Comparison of ENCODE assay signal across 1 cellular context in the genomic region with DNA sequence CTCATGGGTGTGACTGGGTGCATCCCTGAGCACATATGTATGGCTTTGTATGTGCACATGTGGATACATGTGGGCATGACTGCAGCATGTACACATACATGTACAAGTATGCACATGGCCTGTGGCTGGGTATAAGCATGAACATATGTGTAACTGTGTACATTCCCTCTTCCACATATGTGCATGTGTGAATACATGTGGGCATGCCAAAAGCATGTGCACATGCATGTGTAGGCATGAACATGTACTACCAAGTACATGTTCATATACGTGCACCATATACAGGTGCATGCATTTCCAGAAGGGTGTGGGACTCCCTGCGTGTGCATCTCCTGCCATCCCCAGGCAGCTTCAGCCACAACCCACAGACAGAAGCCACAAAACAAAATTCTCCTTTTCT.
TF ChIP-seq lines count a peak whose summit lies in the region.

No MANE protein-coding gene starts in this region.

TF ChIP-seq in endothelial cell of umbilical vein, 7 proteins besides CTCF, POLR2A, EP300 and RAD21:
- TF ChIP-seq, protein P1, sequence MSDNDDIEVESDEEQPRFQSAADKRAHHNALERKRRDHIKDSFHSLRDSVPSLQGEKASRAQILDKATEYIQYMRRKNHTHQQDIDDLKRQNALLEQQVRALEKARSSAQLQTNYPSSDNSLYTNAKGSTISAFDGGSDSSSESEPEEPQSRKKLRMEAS (IDR thresholded peaks at IDR 0.05; ENCODE audit: insufficient read depth, insufficient read length) = peak; percentile 45
- no peak for TF ChIP-seq GATA2 (IDR thresholded peaks at IDR 0.05; ENCODE audit: insufficient read depth, insufficient read length, low read depth, low read length)
- TF ChIP-seq FOS (IDR thresholded peaks at IDR 0.05; ENCODE audit: borderline replicate concordance, insufficient read depth, low read length) = no peak
